In the genomic region with DNA sequence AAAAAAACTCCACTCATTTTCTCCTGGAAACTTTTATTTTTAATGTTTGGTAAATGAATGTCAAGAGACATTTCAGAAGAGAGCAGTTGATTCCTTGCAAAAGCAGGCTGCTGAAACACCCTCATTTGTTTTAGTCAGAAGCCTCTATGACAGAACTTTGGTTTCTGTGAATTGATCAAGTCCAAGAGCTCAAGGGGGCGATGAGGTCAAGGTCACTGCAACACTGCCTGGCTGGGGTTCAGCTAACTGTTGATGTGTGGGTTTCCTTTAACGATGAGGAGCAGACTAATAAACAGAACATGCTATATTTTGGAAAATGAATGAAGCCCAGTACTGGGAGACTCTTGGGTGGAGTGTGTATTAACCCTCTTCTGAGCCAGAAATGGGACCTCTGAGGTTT, we compare ENCODE assay signal across 28 cellular contexts.
"Had no signal": no experiment of that assay in that cellular context is flagged by ENCODE, and none has a peak within 500 bp of the region (broad histone marks: within the 10 kb centered on the region; RNA-seq: fewer than 3 reads in every experiment).

No MANE protein-coding gene starts in this region.

- DNase-seq: stimulated activated CD4-positive, alpha-beta T cell treated with anti-CD3 and anti-CD28 coated beads, Interleukin-2, amount 100 ng/mL, for 24 hours; stimulated activated CD4-positive, alpha-beta T cell treated with anti-CD3 and anti-CD28 coated beads, Interleukin-2, amount 100 ng/mL, for 48 hours; stimulated activated CD4-positive, alpha-beta T cell treated with anti-CD3 and anti-CD28 coated beads, Interleukin-4, amount 100 ng/mL, for 1 hour; stimulated activated CD4-positive, alpha-beta T cell treated with anti-CD3 and anti-CD28 coated beads, Interleukin-4, amount 100 ng/mL, for 24 hours; stimulated activated CD4-positive, alpha-beta T cell treated with anti-CD3 and anti-CD28 coated beads, Interleukin-4, amount 100 ng/mL, for 4 hours; stimulated activated CD8-positive, alpha-beta memory T cell treated with anti-CD3 and anti-CD28 coated beads, Interleukin-4, amount 100 ng/mL, for 48 hours; stimulated activated naive B cell treated with anti-CD40 and anti-IgM and Interleukin-4, amounts not matched to agents 10 μg/mL and 1 μg/mL and 100 μg/mL, for 72 hours; stimulated activated naive CD4-positive, alpha-beta T cell; stimulated activated naive CD4-positive, alpha-beta T cell treated with Interleukin-2 at 50 U/mL for 16 hours; stimulated activated naive CD8-positive, alpha-beta T cell treated with anti-CD3 and anti-CD28 coated beads, Interleukin-15, amount 100 ng/mL, for 72 hours; stimulated activated naive CD8-positive, alpha-beta T cell treated with anti-CD3 and anti-CD28 coated beads, Interleukin-15, Interleukin-2, amounts not matched to agents 100 U/mL and 50 U/mL, for 24 hours; stomach; testis; thyroid gland; tibial artery; transverse colon; trophoblast cell; upper lobe of left lung; upper lobe of right lung; uterus had no signal

- H3K9me3 Mint-ChIP-seq: stimulated activated effector memory CD8-positive, alpha-beta T cell treated with anti-CD3 and anti-CD28 coated beads, Interleukin-12 subunit alpha, Interleukin-12 subunit beta, amount 100 ng/mL, for 72 hours; stimulated activated memory B cell treated with anti-CD40 and anti-IgM and Interleukin-4, amounts not matched to agents 10 μg/mL and 1 μg/mL and 100 μg/mL, for 72 hours; stimulated activated naive B cell treated with anti-CD40 and anti-IgM and Interleukin-4, amounts not matched to agents 10 μg/mL and 1 μg/mL and 100 μg/mL, for 72 hours; stimulated activated naive CD8-positive, alpha-beta T cell treated with anti-CD3 and anti-CD28 coated beads, Interleukin-15, amount 100 ng/mL, for 72 hours; stimulated activated naive CD8-positive, alpha-beta T cell treated with anti-CD3 and anti-CD28 coated beads, Interleukin-15, Interleukin-2, amounts not matched to agents 100 ng/mL and 50 ng/mL, for 24 hours had no signal

- ATAC-seq: stimulated activated effector memory CD8-positive, alpha-beta T cell treated with anti-CD3 and anti-CD28 coated beads, Interleukin-12 subunit alpha, Interleukin-12 subunit beta, amount 100 ng/mL, for 72 hours; stimulated activated memory B cell treated with anti-CD40 and anti-IgM and Interleukin-4, amounts not matched to agents 10 μg/mL and 1 μg/mL and 100 μg/mL, for 72 hours; stimulated activated naive B cell treated with anti-CD40 and anti-IgM and Interleukin-4, amounts not matched to agents 10 μg/mL and 1 μg/mL and 100 μg/mL, for 72 hours; stimulated activated naive CD8-positive, alpha-beta T cell treated with anti-CD3 and anti-CD28 coated beads, Interleukin-15, amount 100 ng/mL, for 72 hours; stimulated activated naive CD8-positive, alpha-beta T cell treated with anti-CD3 and anti-CD28 coated beads, Interleukin-15, Interleukin-2, amounts not matched to agents 100 U/mL and 50 U/mL, for 24 hours; upper lobe of right lung had no signal

- H3K27ac Mint-ChIP-seq: stimulated activated effector memory CD8-positive, alpha-beta T cell treated with anti-CD3 and anti-CD28 coated beads, Interleukin-12 subunit alpha, Interleukin-12 subunit beta, amount 100 ng/mL, for 72 hours; stimulated activated memory B cell treated with anti-CD40 and anti-IgM and Interleukin-4, amounts not matched to agents 10 μg/mL and 1 μg/mL and 100 μg/mL, for 72 hours; stimulated activated naive B cell treated with anti-CD40 and anti-IgM and Interleukin-4, amounts not matched to agents 10 μg/mL and 1 μg/mL and 100 μg/mL, for 72 hours; stimulated activated naive CD8-positive, alpha-beta T cell treated with anti-CD3 and anti-CD28 coated beads, Interleukin-15, amount 100 ng/mL, for 72 hours; stimulated activated naive CD8-positive, alpha-beta T cell treated with anti-CD3 and anti-CD28 coated beads, Interleukin-15, Interleukin-2, amounts not matched to agents 100 ng/mL and 50 ng/mL, for 24 hours; type B pancreatic cell had no signal

- H3K36me3 ChIP-seq: stomach, suprapubic skin, thoracic aorta, thyroid gland, tibial artery, tibial nerve, transverse colon, upper lobe of left lung, upper lobe of right lung, uterus, vagina had no signal

- H3K4me1 Mint-ChIP-seq: stimulated activated effector memory CD8-positive, alpha-beta T cell treated with anti-CD3 and anti-CD28 coated beads, Interleukin-12 subunit alpha, Interleukin-12 subunit beta, amount 100 ng/mL, for 72 hours; stimulated activated memory B cell treated with anti-CD40 and anti-IgM and Interleukin-4, amounts not matched to agents 10 μg/mL and 1 μg/mL and 100 μg/mL, for 72 hours; stimulated activated naive CD8-positive, alpha-beta T cell treated with anti-CD3 and anti-CD28 coated beads, Interleukin-15, amount 100 ng/mL, for 72 hours had no signal

- H3K4me3 Mint-ChIP-seq: stimulated activated effector memory CD8-positive, alpha-beta T cell treated with anti-CD3 and anti-CD28 coated beads, Interleukin-12 subunit alpha, Interleukin-12 subunit beta, amount 100 ng/mL, for 72 hours; stimulated activated memory B cell treated with anti-CD40 and anti-IgM and Interleukin-4, amounts not matched to agents 10 μg/mL and 1 μg/mL and 100 μg/mL, for 72 hours; stimulated activated naive B cell treated with anti-CD40 and anti-IgM and Interleukin-4, amounts not matched to agents 10 μg/mL and 1 μg/mL and 100 μg/mL, for 72 hours; stimulated activated naive CD8-positive, alpha-beta T cell treated with anti-CD3 and anti-CD28 coated beads, Interleukin-15, amount 100 ng/mL, for 72 hours; stimulated activated naive CD8-positive, alpha-beta T cell treated with anti-CD3 and anti-CD28 coated beads, Interleukin-15, Interleukin-2, amounts not matched to agents 100 ng/mL and 50 ng/mL, for 24 hours; type B pancreatic cell had no signal

- H3K4me1 ChIP-seq: stomach, testis, thyroid gland, tibial artery, transverse colon, upper lobe of left lung, upper lobe of right lung, uterus, vagina had no signal

- H3K4me3 ChIP-seq: stomach, suprapubic skin, testis, thoracic aorta, thyroid gland, tibial artery, tibial nerve, transverse colon, upper lobe of left lung, upper lobe of right lung, uterus, vagina had no signal

- H3K27me3 Mint-ChIP-seq: stimulated activated memory B cell treated with anti-CD40 and anti-IgM and Interleukin-4, amounts not matched to agents 10 μg/mL and 1 μg/mL and 100 μg/mL, for 72 hours; stimulated activated naive B cell treated with anti-CD40 and anti-IgM and Interleukin-4, amounts not matched to agents 10 μg/mL and 1 μg/mL and 100 μg/mL, for 72 hours; stimulated activated naive CD8-positive, alpha-beta T cell treated with anti-CD3 and anti-CD28 coated beads, Interleukin-15, amount 100 ng/mL, for 72 hours; stimulated activated naive CD8-positive, alpha-beta T cell treated with anti-CD3 and anti-CD28 coated beads, Interleukin-15, Interleukin-2, amounts not matched to agents 100 ng/mL and 50 ng/mL, for 24 hours had no signal

- H3K27me3 ChIP-seq: stomach, suprapubic skin, testis, thyroid gland, tibial artery, tibial nerve, transverse colon, upper lobe of left lung, upper lobe of right lung, uterus, vagina had no signal

- H3K9me3 ChIP-seq: stomach, suprapubic skin, testis, thoracic aorta, thyroid gland, tibial artery, tibial nerve, transverse colon, upper lobe of left lung, upper lobe of right lung, uterus, vagina had no signal

- H3K36me3 Mint-ChIP-seq: stimulated activated effector memory CD8-positive, alpha-beta T cell treated with anti-CD3 and anti-CD28 coated beads, Interleukin-12 subunit alpha, Interleukin-12 subunit beta, amount 100 ng/mL, for 72 hours; stimulated activated memory B cell treated with anti-CD40 and anti-IgM and Interleukin-4, amounts not matched to agents 10 μg/mL and 1 μg/mL and 100 μg/mL, for 72 hours; stimulated activated naive B cell treated with anti-CD40 and anti-IgM and Interleukin-4, amounts not matched to agents 10 μg/mL and 1 μg/mL and 100 μg/mL, for 72 hours had no signal

- H3K27ac ChIP-seq: stomach, suprapubic skin, testis, thoracic aorta, thyroid gland, tibial artery, tibial nerve, transverse colon, upper lobe of left lung, upper lobe of right lung, uterus, vagina had no signal
